16 cellular contexts compared by ENCODE assay signal in genomic region chr4:152099555-152099954, GRCh38.
A peak's percentile ranks its signal among the peaks of the same experiment; 100 is the strongest.
DNase-seq lines count a peak whose midpoint lies in the region; ATAC-seq and TF ChIP-seq lines count a peak whose summit lies in the region.
"Had no signal": no experiment of that assay in that cellular context is flagged by ENCODE, and none has a peak within 500 bp of the region (broad histone marks: within the 10 kb centered on the region; RNA-seq: fewer than 3 reads in every experiment).

No MANE protein-coding gene starts in this region.

- H3K23ac ChIP-seq in trophoblast cell (ENCODE audit: low read length), result no peak overlapping the region

- H4K91ac ChIP-seq in trophoblast cell (ENCODE audit: low read depth, low read length), result no peak overlapping the region

- H4K12ac ChIP-seq in trophoblast cell (ENCODE audit: low read depth, low read length), result no peak overlapping the region

- TF ChIP-seq CTCF in 22Rv1 (IDR thresholded peaks at IDR 0.05), result peak; percentile 19; the same call in 1 of the 2 replicates
- TF ChIP-seq CTCF in CD8-positive, alpha-beta T cell (IDR thresholded peaks at IDR 0.05), result peak; percentile 31
- peak; percentile 23 for TF ChIP-seq CTCF in endodermal cell (conservative IDR thresholded peaks at IDR 0.05)

- DNase-seq in CD8-positive, alpha-beta T cell, result peak in 1 of 7 experiments; percentile 33
- peak; percentile 13 for DNase-seq in RKO (ENCODE audit: low spot score)
- no peak for DNase-seq in endodermal cell
- no peak for DNase-seq in trophoblast cell
- DNase-seq: activated CD4-positive, CD25-positive, alpha-beta regulatory T cell; Karpas-422; NCI-H2029 treated with DMSO at 0.1 percent for 48 hours; posterior cingulate gyrus; stimulated activated CD4-positive, alpha-beta T cell treated with anti-CD3 and anti-CD28 coated beads, Interleukin-2, amount 100 ng/mL, for 24 hours had no signal

- POLR2A ChIA-PET in CD8-positive, alpha-beta T cell (lab: Charles Lee), result interaction anchor here (1.9 to 3.0 kb wide), 3 partner anchors 16 to 156 kb away, joined by 12 to 21 read pairs (median 18); no protein-coding TSS in a partner anchor

- peaks cover 94% of the 10 kb centered on the region for H3K4me1 Mint-ChIP-seq in CD8-positive, alpha-beta T cell (ENCODE audit: low read depth)
- H3K4me1 Mint-ChIP-seq in endodermal cell, result no peaks in the 10 kb centered on the region

- no peaks in the 10 kb centered on the region for H3K79me1 ChIP-seq in trophoblast cell (ENCODE audit: low read length)

- no peak overlapping the region for H3K4me2 ChIP-seq in trophoblast cell (ENCODE audit: low read length)

- H3K9ac ChIP-seq in endodermal cell (ENCODE audit: extremely low read depth, low read length, poor library complexity, severe bottlenecking), result no peak overlapping the region
- no peak overlapping the region for H3K9ac ChIP-seq in trophoblast cell (ENCODE audit: low read length)

- H4K8ac ChIP-seq in trophoblast cell (ENCODE audit: low read depth, low read length), result no peak overlapping the region

- H3K14ac ChIP-seq in trophoblast cell (ENCODE audit: low read length), result no peak overlapping the region

- H2BK5ac ChIP-seq in trophoblast cell (ENCODE audit: low read depth, low read length, poor library complexity), result no peak overlapping the region

- CTCF ChIA-PET in CD8-positive, alpha-beta T cell (lab: Charles Lee), result interaction anchor here (0.7 to 2.0 kb wide), 6 partner anchors 14 to 338 kb away, joined by 3 to 5 read pairs (median 3); partner anchors contain the start of gene GATB

- no peaks in the 10 kb centered on the region for H3K36me3 ChIP-seq in CD8-positive, alpha-beta T cell (ENCODE audit: insufficient read depth, low read length)
- H3K36me3 ChIP-seq in endodermal cell (ENCODE audit: control insufficient read depth, insufficient read depth, low read length) (no peaks in the 10 kb centered on the region), trophoblast cell (ENCODE audit: control insufficient read depth in 1 of 2, insufficient read depth in 2 of 2, low read length in 2 of 2) (no peaks in the 10 kb centered on the region)

- no peaks in the 10 kb centered on the region for H3K27me3 Mint-ChIP-seq in CD8-positive, alpha-beta T cell (ENCODE audit: low read depth)
- no peaks in the 10 kb centered on the region for H3K27me3 Mint-ChIP-seq in endodermal cell (ENCODE audit: insufficient read depth)
- H3K27me3 Mint-ChIP-seq: dendritic cell treated with granulocyte-macrophage colony-stimulating factor and Interleukin-4, amounts not matched to agents 40 ng/mL and 50 ng/mL, for 4 days had no signal

- no peaks in the 10 kb centered on the region for H3K9me3 ChIP-seq in CD8-positive, alpha-beta T cell (ENCODE audit: low read length)
- H3K9me3 ChIP-seq in endodermal cell (ENCODE audit: control insufficient read depth, low read length) (no peaks in the 10 kb centered on the region), trophoblast cell (ENCODE audit: insufficient read depth, low read depth, low read length) (no peaks in the 10 kb centered on the region)

- H3K27ac Mint-ChIP-seq in CD8-positive, alpha-beta T cell, result peak overlapping the region; percentile 99
- no peak overlapping the region for H3K27ac Mint-ChIP-seq in endodermal cell

- H3K18ac ChIP-seq in trophoblast cell (ENCODE audit: low read length), result no peak overlapping the region

- H3K9me3 Mint-ChIP-seq in CD8-positive, alpha-beta T cell, result no peaks in the 10 kb centered on the region
- H3K9me3 Mint-ChIP-seq in endodermal cell, result no peaks in the 10 kb centered on the region

- H3K4me3 Mint-ChIP-seq in CD8-positive, alpha-beta T cell, result no peak overlapping the region
- no peak overlapping the region for H3K4me3 Mint-ChIP-seq in endodermal cell
- H3K4me3 Mint-ChIP-seq: dendritic cell treated with granulocyte-macrophage colony-stimulating factor and Interleukin-4, amounts not matched to agents 40 ng/mL and 50 ng/mL, for 4 days had no signal

- H2BK12ac ChIP-seq in trophoblast cell (ENCODE audit: low read length), result no peak overlapping the region

- H3K4me3 ChIP-seq in CD8-positive, alpha-beta T cell (ENCODE audit: low read depth, low read length), result peak overlapping the region; percentile 24
- H3K4me3 ChIP-seq in endodermal cell (ENCODE audit: low read length), result no peak overlapping the region
- H3K4me3 ChIP-seq in trophoblast cell (ENCODE audit: low read depth, low read length), result no peak overlapping the region
- H3K4me3 ChIP-seq: SK-N-MC had no signal

- intact Hi-C loops in CD8-positive, alpha-beta T cell (cut with DNase I, micrococcal nuclease), result loop anchor here in 1 of 2 experiments (10.0 kb wide), 1 partner anchor 1085 kb away; the partner anchor contains the start of gene LRBA

- 80 to 82% methylated on average over 2 of the region's 2 CpGs for WGBS in endodermal cell (ENCODE audit: insufficient coverage in 1 of 2, insufficient read length in 1 of 2), 2 experiments
- no CpG with 5 or more reads among the region's 2 CpGs for WGBS in trophoblast cell (ENCODE audit: extremely low coverage, insufficient coverage, insufficient read length)

- H3K4me1 ChIP-seq in CD8-positive, alpha-beta T cell (ENCODE audit: insufficient read depth, low read length), result peaks cover 96% of the 10 kb centered on the region
- H3K4me1 ChIP-seq in endodermal cell (ENCODE audit: control insufficient read depth, insufficient read depth, low read length), result no peaks in the 10 kb centered on the region
- peaks cover 5 to 14% of the 10 kb centered on the region in 2 experiments for H3K4me1 ChIP-seq in trophoblast cell (ENCODE audit: control insufficient read depth in 1 of 2, insufficient read depth in 2 of 2, low read length in 2 of 2)

- H3K27ac ChIP-seq in 22Rv1, result no peak overlapping the region
- H3K27ac ChIP-seq in CD8-positive, alpha-beta T cell (ENCODE audit: low read depth, low read length), result peak overlapping the region; percentile 80
- H3K27ac ChIP-seq in endodermal cell (ENCODE audit: low read depth, low read length), result no peak overlapping the region
- H3K27ac ChIP-seq in trophoblast cell (ENCODE audit: low read depth, low read length), result no peak overlapping the region
- H3K27ac ChIP-seq: C4-2B, SK-N-MC had no signal

- no peak overlapping the region for H2AFZ ChIP-seq in trophoblast cell (ENCODE audit: insufficient read depth, low read length, poor library complexity)

- ATAC-seq in CD8-positive, alpha-beta T cell, result no peak
- ATAC-seq in GM19035 (IDR thresholded peaks at IDR 0.05; ENCODE audit: unreplicated experiment), result no peak
- no peak for ATAC-seq in HG03460 (IDR thresholded peaks at IDR 0.05; ENCODE audit: unreplicated experiment)
- no peak for ATAC-seq in HG02870 (IDR thresholded peaks at IDR 0.05; ENCODE audit: unreplicated experiment)

- peaks cover 16% of the 10 kb centered on the region for H3K36me3 Mint-ChIP-seq in CD8-positive, alpha-beta T cell
- no peaks in the 10 kb centered on the region for H3K36me3 Mint-ChIP-seq in endodermal cell (ENCODE audit: low read depth)

- H2AK5ac ChIP-seq in trophoblast cell (ENCODE audit: low read length), result no peak overlapping the region

- no peak overlapping the region for H3K4ac ChIP-seq in trophoblast cell (ENCODE audit: low read depth, low read length)

- H2BK120ac ChIP-seq in trophoblast cell (ENCODE audit: insufficient read depth, low read length, poor library complexity), result no peak overlapping the region

- H3K79me2 ChIP-seq in trophoblast cell (ENCODE audit: control insufficient read depth, insufficient read depth, low read length, poor library complexity), result peaks cover 4% of the 10 kb centered on the region

- H3K27me3 ChIP-seq in CD8-positive, alpha-beta T cell (ENCODE audit: insufficient read depth, low read length), result no peaks in the 10 kb centered on the region
- H3K27me3 ChIP-seq in endodermal cell (ENCODE audit: control insufficient read depth, insufficient read depth, low read length, poor library complexity, severe bottlenecking) (no peaks in the 10 kb centered on the region), trophoblast cell (ENCODE audit: insufficient read depth, low read length) (no peaks in the 10 kb centered on the region)
